8 cellular contexts compared by ENCODE assay signal in the genomic region with DNA sequence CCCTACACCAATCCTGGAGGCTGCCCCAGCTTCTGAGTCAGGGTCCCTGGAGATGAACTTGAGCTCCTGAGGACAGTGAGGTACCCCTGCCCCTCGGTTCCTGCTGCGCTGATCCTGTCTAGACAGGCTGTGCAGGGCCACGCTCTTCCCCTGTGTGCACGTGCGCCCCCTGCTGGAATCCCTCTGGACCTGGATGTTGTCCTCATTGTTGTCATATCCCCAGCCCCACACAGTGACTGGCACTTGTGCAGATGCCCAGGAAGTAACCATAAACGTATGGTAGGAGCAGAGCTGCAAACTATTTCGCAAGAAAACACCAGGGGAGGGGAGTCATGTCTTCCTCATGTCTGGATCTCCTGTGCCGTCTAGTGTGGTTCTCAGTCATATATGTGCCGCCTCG.
DNase-seq lines count a peak whose midpoint lies in the region; ATAC-seq and TF ChIP-seq lines count a peak whose summit lies in the region.

No MANE protein-coding gene starts in this region.

- H3K9me3 Mint-ChIP-seq in Calu3 (ENCODE audit: low read depth, unreplicated experiment): no peaks in the 10 kb centered on the region
- no peaks in the 10 kb centered on the region for H3K9me3 Mint-ChIP-seq in neural progenitor cell

- no peaks in the 10 kb centered on the region for H3K36me3 ChIP-seq in MM.1S (replicated peaks; ENCODE audit: insufficient read depth, low read length)
- no peaks in the 10 kb centered on the region for H3K36me3 ChIP-seq in neural progenitor cell

- H3K27ac Mint-ChIP-seq in Calu3 (ENCODE audit: unreplicated experiment) (no peak overlapping the region), neural progenitor cell (peak overlapping the region; percentile 4)

- H4K20me1 ChIP-seq in MM.1S (ENCODE audit: insufficient read depth, low read length) (no peaks in the 10 kb centered on the region), neural progenitor cell (ENCODE audit: low read depth) (no peaks in the 10 kb centered on the region)

- no peaks in the 10 kb centered on the region; the same call in 1 of the 2 replicates for H3K27me3 ChIP-seq in MM.1S (replicated peaks; ENCODE audit: insufficient read depth, low read length)
- H3K27me3 ChIP-seq in neural progenitor cell: no peaks in the 10 kb centered on the region

- intact Hi-C loops in Calu3 (cut with micrococcal nuclease; ENCODE audit: unreplicated experiment): loop anchor here (10.0 kb wide), 1 partner anchor 99 kb away; no protein-coding TSS in a partner anchor

- no peak overlapping the region for H3K9ac ChIP-seq in MM.1S (ENCODE audit: low read length)
- no peak overlapping the region for H3K9ac ChIP-seq in neural progenitor cell

- H3K9me3 ChIP-seq in MM.1S (replicated peaks; ENCODE audit: insufficient read depth, low read length) (no peaks in the 10 kb centered on the region), neural progenitor cell (ENCODE audit: low read depth) (no peaks in the 10 kb centered on the region)

- BruUV-seq in Calu3 (replicated peaks; lab: Mats Ljungman, UMichigan): no TSS peak

- DNase-seq in Calu3 (peak; percentile 64), MM.1S (peak; percentile 63), neural progenitor cell (ENCODE audit: low spot score) (peak; percentile 87), 8988T (no peak)
- DNase-seq in activated CD4-positive, alpha-beta T cell treated with anti-CD3 and anti-CD28 coated beads for 4 hours: peak; percentile 17 to 24

- CTCF ChIA-PET in Calu3 (lab: Charles Lee): interaction anchor here (0.9 kb wide), 1 partner anchor 98 kb away, joined by 4 read pairs; no protein-coding TSS in a partner anchor

- TF ChIP-seq CTCF in Calu3 (IDR thresholded peaks at IDR 0.05; ENCODE audit: unreplicated experiment): peak; percentile 37
- peak; percentile 66 for TF ChIP-seq CTCF in MM.1S (IDR thresholded peaks at IDR 0.05; ENCODE audit: low read length)
- TF ChIP-seq CTCF in neural progenitor cell (IDR thresholded peaks at IDR 0.05): peak; percentile 76

- H3K4me1 ChIP-seq in MM.1S (ENCODE audit: low read length) (no peaks in the 10 kb centered on the region), neural progenitor cell (no peaks in the 10 kb centered on the region)

- ATAC-seq in esophagus mucosa (peak; percentile 80), GM21723 (IDR thresholded peaks at IDR 0.05; ENCODE audit: unreplicated experiment) (no peak), HG03159 (IDR thresholded peaks at IDR 0.05; ENCODE audit: unreplicated experiment) (no peak)

- no peaks in the 10 kb centered on the region for H3K27me3 Mint-ChIP-seq in Calu3 (ENCODE audit: unreplicated experiment)
- peaks cover 2% of the 10 kb centered on the region for H3K27me3 Mint-ChIP-seq in neural progenitor cell (ENCODE audit: insufficient read depth, low read depth)

- H3K27ac ChIP-seq in MM.1S (ENCODE audit: low read length) (no peak overlapping the region), neural progenitor cell (no peak overlapping the region)

- no peaks in the 10 kb centered on the region for H3K79me2 ChIP-seq in MM.1S (ENCODE audit: low read length)
- H3K79me2 ChIP-seq in neural progenitor cell (ENCODE audit: low read depth): no peaks in the 10 kb centered on the region

- no peaks in the 10 kb centered on the region for H3K36me3 Mint-ChIP-seq in Calu3 (ENCODE audit: insufficient read depth, unreplicated experiment)
- H3K36me3 Mint-ChIP-seq in neural progenitor cell: no peaks in the 10 kb centered on the region

- H3K4me3 Mint-ChIP-seq in Calu3 (ENCODE audit: low read depth, unreplicated experiment) (no peak overlapping the region), neural progenitor cell (no peak overlapping the region)

- no peak overlapping the region for H2AFZ ChIP-seq in MM.1S (ENCODE audit: low read length)
- H2AFZ ChIP-seq in neural progenitor cell (replicated peaks): no peak overlapping the region

- H3K9me2 ChIP-seq in MM.1S (replicated peaks; ENCODE audit: insufficient read depth, low read length): no peaks in the 10 kb centered on the region

- H3K4me2 ChIP-seq in MM.1S (ENCODE audit: low read depth, low read length) (no peak overlapping the region), neural progenitor cell (no peak overlapping the region)

- H3K4me1 Mint-ChIP-seq in Calu3 (ENCODE audit: low read depth, unreplicated experiment) (no peaks in the 10 kb centered on the region), neural progenitor cell (peaks cover 3% of the 10 kb centered on the region)

- no peak overlapping the region for H3K4me3 ChIP-seq in MM.1S (ENCODE audit: low read length)
- H3K4me3 ChIP-seq in neural progenitor cell: no peak overlapping the region

- H3F3A ChIP-seq in MM.1S (ENCODE audit: insufficient read depth, low read length) (no peaks in the 10 kb centered on the region), neural progenitor cell (ENCODE audit: low read depth) (no peaks in the 10 kb centered on the region)
